In genomic region chr3:51967384-51968174, GRCh38 we compare ENCODE assay signal across 8 cellular contexts. TPM values are rescaled to one million over a fixed set of nuclear protein-coding genes. Genes with fewer than 3 reads are reported as not detected.
A peak's percentile ranks its signal among the peaks of the same experiment; 100 is the strongest.
DNase-seq lines count a peak whose midpoint lies in the region; ATAC-seq, FAIRE-seq and TF ChIP-seq lines count a peak whose summit lies in the region.

PCBP4 (minus strand) TSS chr3:51967454; CDS start chr3:51961240, 6,214 bp downstream.

- peak; percentile 21 for FAIRE-seq in endothelial cell of umbilical vein (lab: Jason Lieb, UNC)

- H2AFZ ChIP-seq in IMR-90 (replicated peaks; ENCODE audit: low read length, poor library complexity) (peak within 1 kb of the TSS; percentile 95), endothelial cell of umbilical vein (ENCODE audit: low read depth, low read length) (peak within 1 kb of the TSS; percentile 87)

- H3K36me3 ChIP-seq in IMR-90 (ENCODE audit: control insufficient read depth, insufficient read depth, low read length) (no peaks in the 10 kb centered on the region; the same call in 1 of the 2 replicates), endothelial cell of umbilical vein (ENCODE audit: control insufficient read depth in 2 of 2, extremely low read depth in 1 of 2, insufficient read depth in 2 of 2, low read length in 2 of 2) (no peaks in the 10 kb centered on the region), mesodermal cell (ENCODE audit: control insufficient read depth, insufficient read depth, low read length) (peaks cover 11% of the 10 kb centered on the region), suprapubic skin (no peaks in the 10 kb centered on the region)

- H3K4me3 ChIP-seq in IMR-90 (ENCODE audit: insufficient read depth, low read depth, low read length) (peak within 1 kb of the TSS; percentile 70), endothelial cell of umbilical vein (replicated peaks in 1 of 3; ENCODE audit: insufficient read depth in 1 of 3, low read depth in 1 of 3, low read length in 3 of 3) (peak within 1 kb of the TSS; percentile 37 to 75 (median 68)), mesodermal cell (ENCODE audit: extremely low read depth, insufficient read depth, low read length, poor library complexity, severe bottlenecking) (peak within 1 kb of the TSS; percentile 64), suprapubic skin (peak within 1 kb of the TSS; percentile 91)

- ATAC-seq in GM18505 (IDR thresholded peaks at IDR 0.05; ENCODE audit: unreplicated experiment): peak; percentile 56
- peak; percentile 80 for ATAC-seq in IMR-90 (ENCODE audit: low read depth)

- TF ChIP-seq EP300 in suprapubic skin (IDR thresholded peaks at IDR 0.05): no peak

- H3K4me3 Mint-ChIP-seq in activated CD4-positive, alpha-beta memory T cell treated with anti-CD3 and anti-CD28 coated beads, Interleukin-2, amount 10 ng/mL, durations not matched to agents 7 days and 5 days: peak within 1 kb of the TSS; percentile 80

- CTCF ChIA-PET in IMR-90 (lab: Yijun Ruan, JAX): no interaction called here
- CTCF ChIA-PET in activated CD4-positive, alpha-beta memory T cell treated with anti-CD3 and anti-CD28 coated beads, Interleukin-2, amount 10 ng/mL, durations not matched to agents 7 days and 5 days (lab: Charles Lee): interaction anchor here (1.6 kb wide), 1 partner anchor 25 kb away, joined by 4 read pairs; no protein-coding TSS in a partner anchor
- CTCF ChIA-PET in endothelial cell of umbilical vein (lab: Charles Lee): interaction anchor here (3.4 to 3.5 kb wide), 2 partner anchors 10 to 14 kb away, joined by 13 to 14 read pairs; partner anchors contain the start of gene ACY1

- peak within 1 kb of the TSS; percentile 98 for H2AK5ac ChIP-seq in IMR-90 (ENCODE audit: low read depth, low read length)

- no peaks in the 10 kb centered on the region for H3K79me2 ChIP-seq in endothelial cell of umbilical vein (ENCODE audit: control insufficient read depth, insufficient read depth, low read length)

- H4K20me1 ChIP-seq in IMR-90 (ENCODE audit: insufficient read depth, low read length): peaks cover 12% of the 10 kb centered on the region
- H4K20me1 ChIP-seq in endothelial cell of umbilical vein (replicated peaks; ENCODE audit: control insufficient read depth, extremely low read depth, insufficient read depth, low read length): no peaks in the 10 kb centered on the region

- peak within 1 kb of the TSS; percentile 84 for H2BK5ac ChIP-seq in IMR-90 (ENCODE audit: low read depth, low read length, poor library complexity, severe bottlenecking)

- POLR2A ChIA-PET in IMR-90 (lab: Charles Lee; ENCODE audit: unreplicated experiment) (interaction anchor here (0.6 kb wide), 2 partner anchors 14 to 332 kb away, joined by 8 to 10 read pairs; no protein-coding TSS in a partner anchor), endothelial cell of umbilical vein (lab: Charles Lee) (no interaction called here)
- POLR2A ChIA-PET in activated CD4-positive, alpha-beta memory T cell treated with anti-CD3 and anti-CD28 coated beads, Interleukin-2, amount 10 ng/mL, durations not matched to agents 7 days and 5 days (lab: Charles Lee): interaction anchor here (0.7 to 2.6 kb wide), 5 partner anchors 15 to 28 kb away, joined by 3 to 10 read pairs (median 3); partner anchors contain the start of genes ACY1, PARP3, RPL29 and RRP9

- peak within 1 kb of the TSS; percentile 82 for H3K56ac ChIP-seq in IMR-90 (ENCODE audit: extremely low read depth, insufficient read depth, low read length)

- DNase-seq in ACHN (peak; percentile 25), IMR-90 (peak; percentile 34), endothelial cell of umbilical vein (ENCODE audit: low read depth, low spot score) (peak; percentile 45), suprapubic skin (ENCODE audit: low spot score in 2 of 2) (no peak), NCI-H187 (lab: John Stamatoyannopoulos, UW) (no peak)
- DNase-seq in activated CD4-positive, alpha-beta memory T cell treated with anti-CD3 and anti-CD28 coated beads, Interleukin-2, amount 10 ng/mL, durations not matched to agents 7 days and 5 days: peak; percentile 48

- peak within 1 kb of the TSS; percentile 91 for H3K23ac ChIP-seq in IMR-90 (ENCODE audit: low read depth, low read length)

- H3K9me1 ChIP-seq in IMR-90 (ENCODE audit: insufficient read depth, low read length) (peaks cover 19% of the 10 kb centered on the region), endothelial cell of umbilical vein (replicated peaks; ENCODE audit: control insufficient read depth, extremely low read depth, insufficient read depth, low read length) (no peaks in the 10 kb centered on the region)

- intact Hi-C loops in IMR-90 (cut with micrococcal nuclease) (no loop called here), endothelial cell of umbilical vein (cut with micrococcal nuclease) (loop anchor here (1.0 kb wide), 2 partner anchors 11 to 25 kb away; partner anchors contain the start of gene PARP3)

- H3K9me3 Mint-ChIP-seq in activated CD4-positive, alpha-beta memory T cell treated with anti-CD3 and anti-CD28 coated beads, Interleukin-2, amount 10 ng/mL, durations not matched to agents 7 days and 5 days: no peaks in the 10 kb centered on the region

- H3K27ac Mint-ChIP-seq in activated CD4-positive, alpha-beta memory T cell treated with anti-CD3 and anti-CD28 coated beads, Interleukin-2, amount 10 ng/mL, durations not matched to agents 7 days and 5 days: peak within 1 kb of the TSS; percentile 61

- H4K91ac ChIP-seq in IMR-90 (ENCODE audit: insufficient read depth, low read depth, low read length): peak within 1 kb of the TSS; percentile 86

- no peaks in the 10 kb centered on the region for H3K27me3 ChIP-seq in IMR-90 (ENCODE audit: control insufficient read depth, insufficient read depth, low read length)
- no peaks in the 10 kb centered on the region for H3K27me3 ChIP-seq in endothelial cell of umbilical vein (ENCODE audit: control insufficient read depth in 2 of 2, insufficient read depth in 2 of 2, low read length in 2 of 2)
- no peaks in the 10 kb centered on the region for H3K27me3 ChIP-seq in suprapubic skin

- BruUV-seq in IMR-90 (replicated peaks; lab: Mats Ljungman, UMichigan) (no TSS peak), endothelial cell of umbilical vein (replicated peaks; lab: Mats Ljungman, UMichigan) (no TSS peak)

- 1% methylated on average over 23 of the region's 91 CpGs; no CpG with 5 or more reads in 1 of the 2 experiments for WGBS in IMR-90 (ENCODE audit: extremely low coverage in 2 of 2, insufficient read length in 1 of 2), 2 experiments
- WGBS in mesodermal cell (ENCODE audit: insufficient coverage in 2 of 2), 2 experiments: 0% methylated on average over 36 to 40 of the region's 91 CpGs
- 2% methylated on average over 20 of the region's 91 CpGs for WGBS in suprapubic skin

- H3K27me3 Mint-ChIP-seq in activated CD4-positive, alpha-beta memory T cell treated with anti-CD3 and anti-CD28 coated beads, Interleukin-2, amount 10 ng/mL, durations not matched to agents 7 days and 5 days: peaks cover 8% of the 10 kb centered on the region

- TF ChIP-seq CTCF in IMR-90 (conservative IDR thresholded peaks at IDR 0.05; ENCODE audit: low read depth, low read length) (no peak), endothelial cell of umbilical vein (IDR thresholded peaks at IDR 0.05; ENCODE audit: extremely low read depth in 1 of 2, insufficient read depth in 1 of 2, low read depth in 1 of 2, low read length in 2 of 2) (no peak), suprapubic skin (IDR thresholded peaks at IDR 0.05) (no peak)

- H3K4me1 Mint-ChIP-seq in activated CD4-positive, alpha-beta memory T cell treated with anti-CD3 and anti-CD28 coated beads, Interleukin-2, amount 10 ng/mL, durations not matched to agents 7 days and 5 days: peaks cover 33% of the 10 kb centered on the region

- H3K9ac ChIP-seq in IMR-90 (ENCODE audit: low read depth, low read length) (peak within 1 kb of the TSS; percentile 95), endothelial cell of umbilical vein (replicated peaks; ENCODE audit: extremely low read depth, insufficient read depth, low read length) (peak within 1 kb of the TSS; percentile 89)

- TF ChIP-seq POLR2A in GM18505 (IDR thresholded peaks at IDR 0.05; ENCODE audit: borderline replicate concordance, extremely low read depth, insufficient read depth, insufficient read length) (no peak), IMR-90 (IDR thresholded peaks at IDR 0.05; ENCODE audit: low read depth, low read length) (no peak), endothelial cell of umbilical vein (IDR thresholded peaks at IDR 0.05; ENCODE audit: low read depth, low read length) (no peak), suprapubic skin (IDR thresholded peaks at IDR 0.05) (peak in 1 of 2 donors; percentile 42)

- peak within 1 kb of the TSS; percentile 90 for H3K18ac ChIP-seq in IMR-90 (ENCODE audit: low read depth, low read length)

- H3K4me1 ChIP-seq in IMR-90 (ENCODE audit: control insufficient read depth, insufficient read depth, low read length): peaks cover 28% of the 10 kb centered on the region
- H3K4me1 ChIP-seq in endothelial cell of umbilical vein (ENCODE audit: control insufficient read depth, extremely low read depth, insufficient read depth, low read length): peaks cover 4% of the 10 kb centered on the region
- peaks cover 29% of the 10 kb centered on the region for H3K4me1 ChIP-seq in mesodermal cell (ENCODE audit: control insufficient read depth, insufficient read depth, low read length, poor library complexity, severe bottlenecking)
- peaks cover 55% of the 10 kb centered on the region for H3K4me1 ChIP-seq in suprapubic skin

- no peak within 1 kb of the TSS; the same call in 1 of the 3 replicates for H2BK15ac ChIP-seq in IMR-90 (ENCODE audit: low read depth, low read length)

- H2BK20ac ChIP-seq in IMR-90 (ENCODE audit: low read depth, low read length): peak within 1 kb of the TSS; percentile 57; the same call in 1 of the 2 replicates

- H3K14ac ChIP-seq in IMR-90 (replicated peaks; ENCODE audit: low read depth, low read length): peak within 1 kb of the TSS; percentile 98

- H4K8ac ChIP-seq in IMR-90 (ENCODE audit: low read depth in 2 of 2, low read length in 2 of 2): peak within 1 kb of the TSS; percentile 87 to 89

- no peaks in the 10 kb centered on the region for H3K36me3 Mint-ChIP-seq in activated CD4-positive, alpha-beta memory T cell treated with anti-CD3 and anti-CD28 coated beads, Interleukin-2, amount 10 ng/mL, durations not matched to agents 7 days and 5 days (ENCODE audit: low read depth)

- peak within 1 kb of the TSS; percentile 88 for H3K27ac ChIP-seq in IMR-90 (ENCODE audit: insufficient read depth, low read length)
- H3K27ac ChIP-seq in endothelial cell of umbilical vein (ENCODE audit: insufficient read depth, low read depth, low read length): peak within 1 kb of the TSS; percentile 59
- peak within 1 kb of the TSS; percentile 93 for H3K27ac ChIP-seq in mesodermal cell (ENCODE audit: low read depth, low read length, severe bottlenecking)
- H3K27ac ChIP-seq in suprapubic skin: peak within 1 kb of the TSS; percentile 92

- dilution Hi-C loops in IMR-90 (cut with HindIII; ENCODE audit: low sequenced_read_pairs, unreplicated experiment) (no loop called here), endothelial cell of umbilical vein (cut with MboI; ENCODE audit: extremely low pct_ligation_motif_present, low sequenced_read_pairs) (no loop called here)

- H3K9me3 ChIP-seq in IMR-90 (ENCODE audit: control insufficient read depth, insufficient read depth, low read length): no peaks in the 10 kb centered on the region
- H3K9me3 ChIP-seq in endothelial cell of umbilical vein (replicated peaks; ENCODE audit: control insufficient read depth, insufficient read depth, low read length): no peaks in the 10 kb centered on the region
- H3K9me3 ChIP-seq in mesodermal cell (ENCODE audit: control insufficient read depth, low read length): no peaks in the 10 kb centered on the region
- no peaks in the 10 kb centered on the region for H3K9me3 ChIP-seq in suprapubic skin

- peak within 1 kb of the TSS; percentile 98 for H2AK9ac ChIP-seq in IMR-90 (replicated peaks; ENCODE audit: low read depth, low read length, poor library complexity)

- peak within 1 kb of the TSS; percentile 55 for H4K5ac ChIP-seq in IMR-90 (ENCODE audit: low read depth, low read length)

- peak within 1 kb of the TSS; percentile 55 for H2BK120ac ChIP-seq in IMR-90 (ENCODE audit: low read depth, low read length)

- H3K4ac ChIP-seq in IMR-90 (ENCODE audit: low read depth, low read length): peak within 1 kb of the TSS; percentile 97

- H3K4me2 ChIP-seq in IMR-90 (ENCODE audit: low read depth, low read length) (peak within 1 kb of the TSS; percentile 99), endothelial cell of umbilical vein (ENCODE audit: insufficient read depth, low read length) (peak within 1 kb of the TSS; percentile 83)

- peaks cover 36 to 66% of the 10 kb centered on the region in 2 experiments for H3K79me1 ChIP-seq in IMR-90 (ENCODE audit: low read depth in 1 of 2, low read length in 2 of 2)

- in situ Hi-C loops in ACHN (cut with HindIII; ENCODE audit: low pct_ligation_motif_present, low pct_unique_long_range_greater_than_20kb, low sequenced_read_pairs): no loop called here
- in situ Hi-C loops in IMR-90 (cut with MboI; ENCODE audit: low sequenced_read_pairs): loop anchor here (25.0 kb wide), 1 partner anchor 1630 kb away; the partner anchor contains the start of genes RASSF1, TUSC2 and ZMYND10

- TF ChIP-seq RAD21 in IMR-90 (IDR thresholded peaks at IDR 0.05; ENCODE audit: low read length): no peak

RNA-seq across cellular contexts. Expression of gene PCBP4, which starts in this region (rescaled TPM):
- total RNA-seq in IMR-90 (2012; rRNA removed) (70.8 and 71.1 TPM in 2 replicates), endothelial cell of umbilical vein (42.7 and 46.5 TPM in 2 replicates), suprapubic skin (10 to 100 TPM; 24.6 to 32.1 (median 28.6) TPM)
- polyA plus RNA-seq in IMR-90 (2012; rRNA removed) (110 and 122 TPM in 2 replicates), endothelial cell of umbilical vein (63.1 and 75.4 TPM in 2 replicates)
- polyA plus RNA-seq in IMR-90 (2012; cell fraction: cytosol; rRNA removed): 83.1 and 134 TPM in 2 replicates
- polyA plus RNA-seq in IMR-90 (2012; cell fraction: nucleus; rRNA removed; ENCODE audit: low replicate concordance): 274 and 587 TPM in 2 replicates
- 10 to 100 TPM; 31.0 to 34.2 TPM for total RNA-seq in activated CD4-positive, alpha-beta memory T cell treated with anti-CD3 and anti-CD28 coated beads, Interleukin-2, amount 10 ng/mL, durations not matched to agents 7 days and 5 days
- 36.6 and 47.2 TPM in 2 replicates for polyA plus RNA-seq in endothelial cell of umbilical vein (2011; cell fraction: cytosol; rRNA removed)
- 168 and 200 TPM in 2 replicates for polyA plus RNA-seq in endothelial cell of umbilical vein (2011; cell fraction: nucleus; rRNA removed)
- 33.7 and 41.7 TPM in 2 replicates for polyA plus RNA-seq in endothelial cell of umbilical vein (2012)
- 27.4 and 28.6 TPM in 2 replicates for polyA minus RNA-seq in endothelial cell of umbilical vein
- polyA minus RNA-seq in endothelial cell of umbilical vein (2011; cell fraction: cytosol; rRNA and poly(A)+ RNA removed): 8.5 TPM
- polyA minus RNA-seq in endothelial cell of umbilical vein (2011; cell fraction: nucleus; rRNA and poly(A)+ RNA removed): 12.5 and 18.1 TPM in 2 replicates
- polyA plus RNA-seq in mesodermal cell (2013, experiment 1 of 2): 103 TPM
- polyA plus RNA-seq in mesodermal cell (2013, experiment 2 of 2): 93.2 TPM

Comparison
In these comparisons a context has a peak if more than half of its experiments do, and no peak if none do; other contexts are left out.
1. DNase-seq: peak in ACHN (single experiment), IMR-90 (single experiment), activated CD4-positive, alpha-beta memory T cell treated with anti-CD3 and anti-CD28 coated beads, Interleukin-2, amount 10 ng/mL, durations not matched to agents 7 days and 5 days (single experiment) and endothelial cell of umbilical vein (single experiment); none in suprapubic skin (0 of 2) and NCI-H187 (0 of 2).
2. Peak in every context shown above with its lines, with median percentiles within 50 percentile points of each other: H3K27ac ChIP-seq and H3K4me3 ChIP-seq.